ENCODE assay signal across 11 cellular contexts in genomic region chr3:112518970-112519369, GRCh38. TPM values are rescaled to one million over a fixed set of nuclear protein-coding genes. Genes with fewer than 3 reads are reported as not detected.
A peak's percentile ranks its signal among the peaks of the same experiment; 100 is the strongest.
DNase-seq lines count a peak whose midpoint lies in the region; ATAC-seq and TF ChIP-seq lines count a peak whose summit lies in the region.
"Not testable (repeated sequence)": the region's sequence is repeated elsewhere in the genome, so short reads cannot be mapped to it uniquely, and the experiment has no call there.
"Had no signal": no experiment of that assay in that cellular context is flagged by ENCODE, and none has a peak within 500 bp of the region (broad histone marks: within the 10 kb centered on the region; RNA-seq: fewer than 3 reads in every experiment).

No MANE protein-coding gene starts in this region.

- ATAC-seq in GM18868 (IDR thresholded peaks at IDR 0.05; ENCODE audit: unreplicated experiment) (peak; percentile 25), activated B cell treated with CpG ODN at 0.5 μM for 24 hours (ENCODE audit: low read depth) (peak; percentile 37)
- peak; percentile 51 for ATAC-seq in stimulated activated effector memory CD8-positive, alpha-beta T cell treated with anti-CD3 and anti-CD28 coated beads, Interleukin-12 subunit alpha, Interleukin-12 subunit beta, amount 100 ng/mL, for 72 hours

- H3K4me3 Mint-ChIP-seq in activated B cell treated with CpG ODN at 0.5 μM for 24 hours = peak overlapping the region; percentile 58
- H3K4me3 Mint-ChIP-seq in activated naive CD4-positive, alpha-beta T cell treated with anti-CD3 and anti-CD28 coated beads, Interleukin-2, amount 10 ng/mL, durations not matched to agents 7 days and 5 days; stimulated activated effector memory CD8-positive, alpha-beta T cell treated with anti-CD3 and anti-CD28 coated beads, Interleukin-12 subunit alpha, Interleukin-12 subunit beta, amount 100 ng/mL, for 72 hours: not testable (repeated sequence)

- not testable (repeated sequence) for TF ChIP-seq CTCF in activated B cell treated with CpG ODN at 0.5 μM for 24 hours (IDR thresholded peaks at IDR 0.05); cardiac fibroblast (IDR thresholded peaks at IDR 0.05; ENCODE audit: low read depth, low read length)

- peaks cover 45% of the 10 kb centered on the region for H3K4me1 Mint-ChIP-seq in activated B cell treated with CpG ODN at 0.5 μM for 24 hours
- H3K4me1 Mint-ChIP-seq in activated naive CD4-positive, alpha-beta T cell treated with anti-CD3 and anti-CD28 coated beads, Interleukin-2, amount 10 ng/mL, durations not matched to agents 7 days and 5 days = peaks cover 40% of the 10 kb centered on the region
- peaks cover 18% of the 10 kb centered on the region for H3K4me1 Mint-ChIP-seq in stimulated activated effector memory CD8-positive, alpha-beta T cell treated with anti-CD3 and anti-CD28 coated beads, Interleukin-12 subunit alpha, Interleukin-12 subunit beta, amount 100 ng/mL, for 72 hours

- POLR2A ChIA-PET in activated B cell treated with CpG ODN at 0.5 μM for 24 hours (lab: Charles Lee) = interaction anchor here (1.0 to 2.3 kb wide), 4 partner anchors 14 to 405 kb away, joined by 3 to 14 read pairs (median 5); no protein-coding TSS in a partner anchor

- intact Hi-C loops in activated B cell treated with CpG ODN at 0.5 μM for 24 hours (cut with micrococcal nuclease) = loop anchor here (1.0 to 2.0 kb wide), 8 partner anchors 12 to 408 kb away; partner anchors contain the start of gene BTLA

- H3K4me3 ChIP-seq in cardiac fibroblast (replicated peaks in 1 of 2; ENCODE audit: low read depth in 2 of 2, low read length in 2 of 2) = not testable (repeated sequence)

- peak overlapping the region; percentile 89 for H3K27ac Mint-ChIP-seq in activated B cell treated with CpG ODN at 0.5 μM for 24 hours
- H3K27ac Mint-ChIP-seq in activated naive CD4-positive, alpha-beta T cell treated with anti-CD3 and anti-CD28 coated beads, Interleukin-2, amount 10 ng/mL, durations not matched to agents 7 days and 5 days = peak overlapping the region; percentile 56
- H3K27ac Mint-ChIP-seq in stimulated activated effector memory CD8-positive, alpha-beta T cell treated with anti-CD3 and anti-CD28 coated beads, Interleukin-12 subunit alpha, Interleukin-12 subunit beta, amount 100 ng/mL, for 72 hours = peak overlapping the region; percentile 37

- not testable (repeated sequence) for H3K36me3 Mint-ChIP-seq in activated B cell treated with CpG ODN at 0.5 μM for 24 hours (ENCODE audit: low read depth); stimulated activated effector memory CD8-positive, alpha-beta T cell treated with anti-CD3 and anti-CD28 coated beads, Interleukin-12 subunit alpha, Interleukin-12 subunit beta, amount 100 ng/mL, for 72 hours
- H3K36me3 Mint-ChIP-seq in activated naive CD4-positive, alpha-beta T cell treated with anti-CD3 and anti-CD28 coated beads, Interleukin-2, amount 10 ng/mL, durations not matched to agents 7 days and 5 days = peaks cover 11% of the 10 kb centered on the region

- DNase-seq in NAMALWA (ENCODE audit: low spot score) (peak; percentile 12), cardiac fibroblast (ENCODE audit: low read depth in 2 of 2) (peak; percentile 18 to 51), iris pigment epithelial cell (ENCODE audit: low read depth) (peak; percentile 6)
- DNase-seq in activated B cell treated with CpG ODN at 0.5 μM for 24 hours; activated naive CD4-positive, alpha-beta T cell treated with anti-CD3 and anti-CD28 coated beads, Interleukin-2, amount 10 ng/mL, durations not matched to agents 7 days and 5 days; stimulated activated effector memory CD8-positive, alpha-beta T cell treated with anti-CD3 and anti-CD28 coated beads, Interleukin-12 subunit alpha, Interleukin-12 subunit beta, amount 100 ng/mL, for 72 hours (ENCODE audit: low spot score in 2 of 2): not testable (repeated sequence)

- CTCF ChIA-PET in activated B cell treated with CpG ODN at 0.5 μM for 24 hours (lab: Charles Lee) = interaction anchor here (0.7 to 2.5 kb wide), 9 partner anchors 11 to 407 kb away, joined by 3 to 11 read pairs (median 5); partner anchors contain the start of genes BTLA, CD200 and SLC9C1
- CTCF ChIA-PET in activated naive CD4-positive, alpha-beta T cell treated with anti-CD3 and anti-CD28 coated beads, Interleukin-2, amount 10 ng/mL, durations not matched to agents 7 days and 5 days (lab: Charles Lee) = interaction anchor here (0.9 to 6.3 kb wide), 9 partner anchors 12 to 412 kb away, joined by 3 to 53 read pairs (median 6); partner anchors contain the start of genes BTLA, CD200 and SLC9C1

- H3K27me3 Mint-ChIP-seq in activated B cell treated with CpG ODN at 0.5 μM for 24 hours; activated naive CD4-positive, alpha-beta T cell treated with anti-CD3 and anti-CD28 coated beads, Interleukin-2, amount 10 ng/mL, durations not matched to agents 7 days and 5 days: not testable (repeated sequence)

- not testable (repeated sequence) for H3K9me3 Mint-ChIP-seq in activated B cell treated with CpG ODN at 0.5 μM for 24 hours; activated naive CD4-positive, alpha-beta T cell treated with anti-CD3 and anti-CD28 coated beads, Interleukin-2, amount 10 ng/mL, durations not matched to agents 7 days and 5 days; stimulated activated effector memory CD8-positive, alpha-beta T cell treated with anti-CD3 and anti-CD28 coated beads, Interleukin-12 subunit alpha, Interleukin-12 subunit beta, amount 100 ng/mL, for 72 hours

RNA-seq across cellular contexts. Expression of gene BTLA, which starts 19.7 kb away (rescaled TPM):
- total RNA-seq in activated B cell treated with CpG ODN at 0.5 μM for 24 hours = 49.8 and 53.2 TPM in 2 replicates
- total RNA-seq: Caco-2, G401, HepG2, smooth muscle cell had no signal

RNA-seq across cellular contexts. Expression of gene ATG3, which starts 42.8 kb away (rescaled TPM):
- 48.3 and 54.9 TPM in 2 replicates for total RNA-seq in activated B cell treated with CpG ODN at 0.5 μM for 24 hours

RNA-seq across cellular contexts. Expression of gene SLC35A5, which starts 42.9 kb away (rescaled TPM):
- 25.1 and 26.6 TPM in 2 replicates for total RNA-seq in activated B cell treated with CpG ODN at 0.5 μM for 24 hours

Comparison
In these comparisons a context has a peak if more than half of its experiments do, and no peak if none do; other contexts are left out.
1. H3K27ac Mint-ChIP-seq: peak in every context shown above with its lines; median percentile 89 in activated B cell treated with CpG ODN at 0.5 μM for 24 hours; 56 in activated naive CD4-positive, alpha-beta T cell treated with anti-CD3 and anti-CD28 coated beads, Interleukin-2, amount 10 ng/mL, durations not matched to agents 7 days and 5 days; 37 in stimulated activated effector memory CD8-positive, alpha-beta T cell treated with anti-CD3 and anti-CD28 coated beads, Interleukin-12 subunit alpha, Interleukin-12 subunit beta, amount 100 ng/mL, for 72 hours.